29 cellular contexts compared by ENCODE assay signal in the genomic region with DNA sequence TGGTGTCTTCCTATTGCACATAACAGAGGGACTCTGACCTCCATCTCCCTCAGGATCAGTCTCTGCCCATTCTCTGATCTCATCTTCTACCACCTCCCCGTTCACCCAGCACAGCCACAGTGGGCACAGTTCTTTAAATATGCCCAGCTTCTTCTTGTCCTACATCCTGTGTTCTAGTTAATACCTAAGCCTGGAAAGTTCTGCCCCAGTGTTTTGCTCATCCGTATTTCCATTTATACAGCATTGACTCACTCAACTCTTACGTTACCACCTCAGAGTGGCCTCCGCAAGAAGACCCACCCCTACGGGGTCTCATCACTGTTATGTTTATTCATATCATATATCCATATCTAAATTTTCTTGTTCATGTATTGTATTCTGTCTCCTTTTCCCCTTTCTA.
"Had no signal": no experiment of that assay in that cellular context is flagged by ENCODE, and none has a peak within 500 bp of the region (broad histone marks: within the 10 kb centered on the region; RNA-seq: fewer than 3 reads in every experiment).

No MANE protein-coding gene starts in this region.

- H3K9me3 Mint-ChIP-seq: activated CD4-positive, alpha-beta memory T cell treated with anti-CD3 and anti-CD28 coated beads for 36 hours; activated naive CD4-positive, alpha-beta T cell treated with anti-CD3 and anti-CD28 coated beads for 36 hours; activated T-helper 1 cell treated with anti-CD3 and anti-CD28 coated beads, Interleukin-12 subunit alpha, Interleukin-12 subunit beta, Interleukin-2, Interleukin-4 antibody, amounts not matched to agents 30 ng/mL and 10 ng/mL and 1 ng/mL, durations not matched to agents 14 hours and 24 hours and 36 hours; neural crest cell; stimulated activated naive B cell treated with anti-CD40 and anti-IgM and Interleukin-4, amounts not matched to agents 10 μg/mL and 1 μg/mL and 100 μg/mL, for 72 hours; T-cell; T-helper 2 cell treated with Interferon-gamma antibody and Interleukin-4, amounts not matched to agents 5 μg/mL and 100 μg/mL, for 36 hours had no signal

- H3K4me3 Mint-ChIP-seq: activated CD4-positive, alpha-beta memory T cell treated with anti-CD3 and anti-CD28 coated beads for 36 hours; activated naive CD4-positive, alpha-beta T cell treated with anti-CD3 and anti-CD28 coated beads for 36 hours; activated T-helper 1 cell treated with anti-CD3 and anti-CD28 coated beads, Interleukin-12 subunit alpha, Interleukin-12 subunit beta, Interleukin-2, Interleukin-4 antibody, amounts not matched to agents 30 ng/mL and 10 ng/mL and 1 ng/mL, durations not matched to agents 14 hours and 24 hours and 36 hours; neural crest cell; stimulated activated naive B cell treated with anti-CD40 and anti-IgM and Interleukin-4, amounts not matched to agents 10 μg/mL and 1 μg/mL and 100 μg/mL, for 72 hours; T-helper 2 cell treated with Interferon-gamma antibody and Interleukin-4, amounts not matched to agents 5 μg/mL and 100 μg/mL, for 36 hours had no signal

- H3K4me1 Mint-ChIP-seq: stimulated activated naive B cell treated with anti-CD40 and anti-IgM and Interleukin-4, amounts not matched to agents 10 μg/mL and 1 μg/mL and 100 μg/mL, for 72 hours had no signal

- DNase-seq: activated CD4-positive, alpha-beta memory T cell treated with anti-CD3 and anti-CD28 coated beads for 36 hours; activated CD4-positive, alpha-beta T cell treated with anti-CD3 and anti-CD28 coated beads for 48 hours; activated CD8-positive, alpha-beta memory T cell treated with anti-CD3 and anti-CD28 coated beads, Interleukin-2, amount 50 U/mL, for 4 hours; activated effector memory CD4-positive, alpha-beta T cell treated with anti-CD3 and anti-CD28 coated beads, Interleukin-2, amount 50 U/mL, for 16 hours; activated naive CD4-positive, alpha-beta T cell treated with anti-CD3 and anti-CD28 coated beads for 36 hours; activated T-cell treated with anti-CD3 and anti-CD28 coated beads, Interleukin-2, amount 50 U/mL, for 1 hour; anterior cingulate cortex; body of pancreas; cerebellar nuclear complex; colonic mucosa; effector CD8-positive, alpha-beta T cell; kidney glomerular epithelial cell; left lung; nucleus accumbens; pancreas; stimulated activated CD4-positive, alpha-beta T cell treated with anti-CD3 and anti-CD28 coated beads, Interleukin-15, amount 100 ng/mL, for 24 hours; stimulated activated CD4-positive, alpha-beta T cell treated with anti-CD3 and anti-CD28 coated beads, Interleukin-2, amount 100 ng/mL, for 24 hours; stimulated activated naive B cell treated with anti-CD40 and anti-IgM and Interleukin-4, amounts not matched to agents 10 μg/mL and 1 μg/mL and 100 μg/mL, for 72 hours; T-cell; testis; transverse colon had no signal

- H3K27ac Mint-ChIP-seq: activated CD4-positive, alpha-beta memory T cell treated with anti-CD3 and anti-CD28 coated beads for 36 hours; activated naive CD4-positive, alpha-beta T cell treated with anti-CD3 and anti-CD28 coated beads for 36 hours; activated T-helper 1 cell treated with anti-CD3 and anti-CD28 coated beads, Interleukin-12 subunit alpha, Interleukin-12 subunit beta, Interleukin-2, Interleukin-4 antibody, amounts not matched to agents 30 ng/mL and 10 ng/mL and 1 ng/mL, durations not matched to agents 14 hours and 24 hours and 36 hours; stimulated activated naive B cell treated with anti-CD40 and anti-IgM and Interleukin-4, amounts not matched to agents 10 μg/mL and 1 μg/mL and 100 μg/mL, for 72 hours; T-cell; T-helper 2 cell treated with Interferon-gamma antibody and Interleukin-4, amounts not matched to agents 5 μg/mL and 100 μg/mL, for 36 hours had no signal

- H3K27ac ChIP-seq: body of pancreas, cardiac muscle cell, colonic mucosa, epithelial cell of prostate, pancreas, prostate gland, testis, transverse colon, VCaP had no signal

- H3K36me3 ChIP-seq: cardiac muscle cell, colonic mucosa, left lung, pancreas, prostate gland, transverse colon had no signal

- H3K4me1 ChIP-seq: colonic mucosa, prostate gland had no signal

- ATAC-seq: activated CD4-positive, CD25-positive, alpha-beta regulatory T cell treated with anti-CD3 and anti-CD28 coated beads, Interleukin-2, amount 50 U/mL, for 24 hours; body of pancreas; left lung; pancreas; stimulated activated naive B cell treated with anti-CD40 and anti-IgM and Interleukin-4, amounts not matched to agents 10 μg/mL and 1 μg/mL and 100 μg/mL, for 72 hours had no signal

- H3K9me3 ChIP-seq: body of pancreas, colonic mucosa, left lung, pancreas, prostate gland, testis, transverse colon had no signal

- H3K4me3 ChIP-seq: body of pancreas, cardiac muscle cell, colonic mucosa, left lung, pancreas, prostate gland, testis, transverse colon had no signal

- H3K27me3 ChIP-seq: body of pancreas, cardiac muscle cell, colonic mucosa, left lung, pancreas, testis, transverse colon had no signal

- H3K36me3 Mint-ChIP-seq: activated CD4-positive, alpha-beta memory T cell treated with anti-CD3 and anti-CD28 coated beads for 36 hours; stimulated activated naive B cell treated with anti-CD40 and anti-IgM and Interleukin-4, amounts not matched to agents 10 μg/mL and 1 μg/mL and 100 μg/mL, for 72 hours; T-cell had no signal
